ENCODE assay signal across 12 cellular contexts in genomic region chr9:15697459-15697858, GRCh38.
DNase-seq lines count a peak whose midpoint lies in the region; ATAC-seq and TF ChIP-seq lines count a peak whose summit lies in the region.
"Had no signal": no experiment of that assay in that cellular context is flagged by ENCODE, and none has a peak within 500 bp of the region (broad histone marks: within the 10 kb centered on the region; RNA-seq: fewer than 3 reads in every experiment).

No MANE protein-coding gene starts in this region.

- TF ChIP-seq CTCF in brain microvascular endothelial cell (IDR thresholded peaks at IDR 0.05; ENCODE audit: low read depth, low read length, missing control alignments) (no peak), left lung (IDR thresholded peaks at IDR 0.05) (no peak)

- H3K9me3 ChIP-seq in left lung: no peaks in the 10 kb centered on the region

- no peak overlapping the region for H3K27ac ChIP-seq in brain microvascular endothelial cell
- no peak overlapping the region for H3K27ac ChIP-seq in left lung
- H3K27ac ChIP-seq: HL-60 had no signal

- H3K27me3 ChIP-seq in brain microvascular endothelial cell (replicated peaks) (no peaks in the 10 kb centered on the region), left lung (no peaks in the 10 kb centered on the region)

- H3K4me1 ChIP-seq in left lung: no peaks in the 10 kb centered on the region

- DNase-seq in DMS 273 (lab: John Stamatoyannopoulos, UW; ENCODE audit: unreplicated experiment) (peak; percentile 32), M059J (ENCODE audit: low read depth) (peak; percentile 90), brain microvascular endothelial cell (peak; percentile 78), left lung (no peak), HK-2 (ENCODE audit: unreplicated experiment) (no peak), NCI-H128 (lab: John Stamatoyannopoulos, UW; ENCODE audit: unreplicated experiment) (no peak), NCI-H2227 treated with DMSO at 0.1 percent for 48 hours (lab: John Stamatoyannopoulos, UW) (no peak)
- DNase-seq: activated naive CD4-positive, alpha-beta T cell treated with Interleukin-2 at 50 U/mL for 16 hours; NCI-H1694; RPMI8226 had no signal

- intact Hi-C loops in left lung (cut with DNase I): no loop called here

- H3K36me3 ChIP-seq in brain microvascular endothelial cell (replicated peaks) (no peaks in the 10 kb centered on the region), left lung (no peaks in the 10 kb centered on the region)

- in situ Hi-C loops in brain microvascular endothelial cell (cut with HindIII; ENCODE audit: low pct_ligation_motif_present, low sequenced_read_pairs): no loop called here

- ATAC-seq in left lung (peak; percentile 17), HG03342 (IDR thresholded peaks at IDR 0.05; ENCODE audit: unreplicated experiment) (no peak)

- H3K4me3 ChIP-seq in brain microvascular endothelial cell (ENCODE audit: low read depth, low read length) (no peak overlapping the region), left lung (no peak overlapping the region)

Comparison
In these comparisons a context has a peak if more than half of its experiments do, and no peak if none do; other contexts are left out.
1. DNase-seq: peak in DMS 273 (single experiment), M059J (single experiment) and brain microvascular endothelial cell (single experiment); none in left lung (0 of 2), HK-2 (single experiment), NCI-H128 (single experiment) and NCI-H2227 treated with DMSO at 0.1 percent for 48 hours (single experiment).